22 cellular contexts compared by ENCODE assay signal in genomic region chr11:112348480-112349029, GRCh38.
"Had no signal": no experiment of that assay in that cellular context is flagged by ENCODE, and none has a peak within 500 bp of the region (broad histone marks: within the 10 kb centered on the region; RNA-seq: fewer than 3 reads in every experiment).

No MANE protein-coding gene starts in this region.

- H3K36me3 ChIP-seq: brain microvascular endothelial cell, cardiac muscle cell had no signal

- H3K4me2 ChIP-seq: PC-9 had no signal

- H3K9me3 Mint-ChIP-seq: activated naive CD4-positive, alpha-beta T cell treated with anti-CD3 and anti-CD28 coated beads, Interleukin-2, amount 10 ng/mL, durations not matched to agents 7 days and 5 days; activated naive CD8-positive, alpha-beta T cell treated with anti-CD3 and anti-CD28 coated beads for 36 hours; activated T-helper 2 cell treated with anti-CD3 and anti-CD28 coated beads, Interferon-gamma antibody, Interleukin-2, Interleukin-4, amounts not matched to agents 10 μg/mL and 5 μg/mL and 100 μg/mL, durations not matched to agents 14 hours and 24 hours and 36 hours had no signal

- H3K27me3 ChIP-seq: brain microvascular endothelial cell, cardiac muscle cell had no signal

- H2AFZ ChIP-seq: PC-9 had no signal

- H3K27me3 Mint-ChIP-seq: activated naive CD4-positive, alpha-beta T cell treated with anti-CD3 and anti-CD28 coated beads, Interleukin-2, amount 10 ng/mL, durations not matched to agents 7 days and 5 days; activated naive CD8-positive, alpha-beta T cell treated with anti-CD3 and anti-CD28 coated beads for 36 hours had no signal

- H3K4me1 Mint-ChIP-seq: activated naive CD4-positive, alpha-beta T cell treated with anti-CD3 and anti-CD28 coated beads, Interleukin-2, amount 10 ng/mL, durations not matched to agents 7 days and 5 days; activated naive CD8-positive, alpha-beta T cell treated with anti-CD3 and anti-CD28 coated beads for 36 hours had no signal

- H3K27ac ChIP-seq: brain microvascular endothelial cell, cardiac muscle cell, PC-9 had no signal

- H3K36me3 Mint-ChIP-seq: activated naive CD4-positive, alpha-beta T cell treated with anti-CD3 and anti-CD28 coated beads, Interleukin-2, amount 10 ng/mL, durations not matched to agents 7 days and 5 days had no signal

- H3K27ac Mint-ChIP-seq: activated naive CD4-positive, alpha-beta T cell treated with anti-CD3 and anti-CD28 coated beads, Interleukin-2, amount 10 ng/mL, durations not matched to agents 7 days and 5 days; activated naive CD8-positive, alpha-beta T cell treated with anti-CD3 and anti-CD28 coated beads for 36 hours; activated T-helper 2 cell treated with anti-CD3 and anti-CD28 coated beads, Interferon-gamma antibody, Interleukin-2, Interleukin-4, amounts not matched to agents 10 μg/mL and 5 μg/mL and 100 μg/mL, durations not matched to agents 14 hours and 24 hours and 36 hours; T-helper 1 cell treated with Interleukin-12 subunit alpha and Interleukin-12 subunit beta and Interleukin-4 antibody, amounts not matched to agents 30 μg/mL and 1 μg/mL, for 36 hours had no signal

- H3K4me3 ChIP-seq: cardiac muscle cell, PC-9 had no signal

- DNase-seq: activated CD4-positive, alpha-beta T cell treated with anti-CD3 and anti-CD28 coated beads for 48 hours; activated CD4-positive, alpha-beta T cell treated with anti-CD3 and anti-CD28 coated beads, Interleukin-2, amount 50 U/mL, for 48 hours; activated gamma-delta T cell treated with Interleukin-2 at 50 U/mL for 16 hours; activated naive CD4-positive, alpha-beta T cell treated with anti-CD3 and anti-CD28 coated beads, Interleukin-2, amount 10 ng/mL, durations not matched to agents 7 days and 5 days; activated naive CD8-positive, alpha-beta T cell treated with anti-CD3 and anti-CD28 coated beads for 36 hours; activated T-cell treated with anti-CD3 and anti-CD28 coated beads for 4 hours; activated T-cell treated with anti-CD3 and anti-CD28 coated beads, Interleukin-2, amount 50 U/mL, for 48 hours; brain microvascular endothelial cell; cerebellar nuclear complex; Karpas-422; NCI-H1048; NCI-H1930; NCI-H345; NCI-H510A; NCI-H69; NK-92 treated with Interleukin-12 subunit alpha and Interleukin-12 subunit beta, amount 100 ng/mL, for 24 hours; SHP77 treated with DMSO at 0.1 percent for 48 hours had no signal

- ATAC-seq: activated CD4-positive, CD25-positive, alpha-beta regulatory T cell treated with anti-CD3 and anti-CD28 coated beads, Interleukin-2, amount 50 U/mL, for 24 hours had no signal

- H3K4me3 Mint-ChIP-seq: activated naive CD4-positive, alpha-beta T cell treated with anti-CD3 and anti-CD28 coated beads, Interleukin-2, amount 10 ng/mL, durations not matched to agents 7 days and 5 days; activated naive CD8-positive, alpha-beta T cell treated with anti-CD3 and anti-CD28 coated beads for 36 hours; T-helper 1 cell treated with Interleukin-12 subunit alpha and Interleukin-12 subunit beta and Interleukin-4 antibody, amounts not matched to agents 30 μg/mL and 1 μg/mL, for 36 hours had no signal
